1 cellular context compared by ENCODE assay signal in the genomic region with DNA sequence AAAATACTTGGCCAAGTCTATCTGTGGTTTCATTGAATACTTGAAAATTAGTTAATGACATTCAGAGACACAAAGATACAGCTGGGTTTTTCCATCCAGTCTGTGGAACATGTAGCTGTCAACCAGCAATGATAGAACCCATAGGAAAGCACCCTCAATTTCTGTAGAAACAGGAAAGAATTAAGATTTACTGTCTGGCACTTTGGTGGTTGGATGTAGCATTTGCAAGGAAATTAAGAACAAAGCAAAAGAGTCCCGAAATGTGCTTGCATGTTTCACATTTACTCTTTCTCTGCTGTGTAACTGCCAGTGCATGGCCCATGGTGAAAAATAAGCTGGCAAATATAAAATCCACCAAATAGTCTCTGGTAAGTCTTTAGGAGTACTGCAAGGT.
TF ChIP-seq lines count a peak whose summit lies in the region.

No MANE protein-coding gene starts in this region.

TF ChIP-seq in GM12878, 131 proteins besides CTCF, POLR2A, EP300 and RAD21:
- TF ChIP-seq, protein P1, sequence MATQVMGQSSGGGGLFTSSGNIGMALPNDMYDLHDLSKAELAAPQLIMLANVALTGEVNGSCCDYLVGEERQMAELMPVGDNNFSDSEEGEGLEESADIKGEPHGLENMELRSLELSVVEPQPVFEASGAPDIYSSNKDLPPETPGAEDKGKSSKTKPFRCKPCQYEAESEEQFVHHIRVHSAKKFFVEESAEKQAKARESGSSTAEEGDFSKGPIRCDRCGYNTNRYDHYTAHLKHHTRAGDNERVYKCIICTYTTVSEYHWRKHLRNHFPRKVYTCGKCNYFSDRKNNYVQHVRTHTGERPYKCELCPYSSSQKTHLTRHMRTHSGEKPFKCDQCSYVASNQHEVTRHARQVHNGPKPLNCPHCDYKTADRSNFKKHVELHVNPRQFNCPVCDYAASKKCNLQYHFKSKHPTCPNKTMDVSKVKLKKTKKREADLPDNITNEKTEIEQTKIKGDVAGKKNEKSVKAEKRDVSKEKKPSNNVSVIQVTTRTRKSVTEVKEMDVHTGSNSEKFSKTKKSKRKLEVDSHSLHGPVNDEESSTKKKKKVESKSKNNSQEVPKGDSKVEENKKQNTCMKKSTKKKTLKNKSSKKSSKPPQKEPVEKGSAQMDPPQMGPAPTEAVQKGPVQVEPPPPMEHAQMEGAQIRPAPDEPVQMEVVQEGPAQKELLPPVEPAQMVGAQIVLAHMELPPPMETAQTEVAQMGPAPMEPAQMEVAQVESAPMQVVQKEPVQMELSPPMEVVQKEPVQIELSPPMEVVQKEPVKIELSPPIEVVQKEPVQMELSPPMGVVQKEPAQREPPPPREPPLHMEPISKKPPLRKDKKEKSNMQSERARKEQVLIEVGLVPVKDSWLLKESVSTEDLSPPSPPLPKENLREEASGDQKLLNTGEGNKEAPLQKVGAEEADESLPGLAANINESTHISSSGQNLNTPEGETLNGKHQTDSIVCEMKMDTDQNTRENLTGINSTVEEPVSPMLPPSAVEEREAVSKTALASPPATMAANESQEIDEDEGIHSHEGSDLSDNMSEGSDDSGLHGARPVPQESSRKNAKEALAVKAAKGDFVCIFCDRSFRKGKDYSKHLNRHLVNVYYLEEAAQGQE (IDR thresholded peaks at IDR 0.05; ENCODE audit: low read depth, low read length), result no peak
- TF ChIP-seq, protein P2, sequence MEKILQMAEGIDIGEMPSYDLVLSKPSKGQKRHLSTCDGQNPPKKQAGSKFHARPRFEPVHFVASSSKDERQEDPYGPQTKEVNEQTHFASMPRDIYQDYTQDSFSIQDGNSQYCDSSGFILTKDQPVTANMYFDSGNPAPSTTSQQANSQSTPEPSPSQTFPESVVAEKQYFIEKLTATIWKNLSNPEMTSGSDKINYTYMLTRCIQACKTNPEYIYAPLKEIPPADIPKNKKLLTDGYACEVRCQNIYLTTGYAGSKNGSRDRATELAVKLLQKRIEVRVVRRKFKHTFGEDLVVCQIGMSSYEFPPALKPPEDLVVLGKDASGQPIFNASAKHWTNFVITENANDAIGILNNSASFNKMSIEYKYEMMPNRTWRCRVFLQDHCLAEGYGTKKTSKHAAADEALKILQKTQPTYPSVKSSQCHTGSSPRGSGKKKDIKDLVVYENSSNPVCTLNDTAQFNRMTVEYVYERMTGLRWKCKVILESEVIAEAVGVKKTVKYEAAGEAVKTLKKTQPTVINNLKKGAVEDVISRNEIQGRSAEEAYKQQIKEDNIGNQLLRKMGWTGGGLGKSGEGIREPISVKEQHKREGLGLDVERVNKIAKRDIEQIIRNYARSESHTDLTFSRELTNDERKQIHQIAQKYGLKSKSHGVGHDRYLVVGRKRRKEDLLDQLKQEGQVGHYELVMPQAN (conservative IDR thresholded peaks at IDR 0.05), result no peak
- TF ChIP-seq TCF12 (IDR thresholded peaks at IDR 0.05; ENCODE audit: low read depth, low read length), result no peak
- no peak for TF ChIP-seq ZNF274 (IDR thresholded peaks at IDR 0.05; ENCODE audit: insufficient read depth, insufficient read length)
- TF ChIP-seq CBX3 (IDR thresholded peaks at IDR 0.05; ENCODE audit: borderline replicate concordance, low read depth), result no peak
- no peak for TF ChIP-seq CHD4 (IDR thresholded peaks at IDR 0.05)
- no peak for TF ChIP-seq GATAD2B (conservative IDR thresholded peaks at IDR 0.05; ENCODE audit: low read depth)
- TF ChIP-seq CBX5 (IDR thresholded peaks at IDR 0.05; ENCODE audit: low read depth), result no peak
- TF ChIP-seq STAT3 (IDR thresholded peaks at IDR 0.05; ENCODE audit: low read depth, low read length), result peak; percentile 39; the same call in 1 of the 2 replicates
- TF ChIP-seq RUNX3 (IDR thresholded peaks at IDR 0.05; ENCODE audit: low read length), result no peak
- TF ChIP-seq TCF3 (IDR thresholded peaks at IDR 0.05; ENCODE audit: borderline replicate concordance, insufficient read depth, low read depth, low read length), result no peak
- no peak for TF ChIP-seq ZNF687 (IDR thresholded peaks at IDR 0.05)
- no peak for TF ChIP-seq ZZZ3 (IDR thresholded peaks at IDR 0.05; ENCODE audit: control insufficient read depth, insufficient read length, low read depth)
- peak; percentile 49 for TF ChIP-seq MTA2 (IDR thresholded peaks at IDR 0.05; ENCODE audit: low read depth)
- no peak for TF ChIP-seq YBX1 (IDR thresholded peaks at IDR 0.05)
- no peak for TF ChIP-seq ZBED1 (IDR thresholded peaks at IDR 0.05; ENCODE audit: borderline replicate concordance)
- no peak for TF ChIP-seq HDAC2 (IDR thresholded peaks at IDR 0.05)
- TF ChIP-seq ZNF217 (IDR thresholded peaks at IDR 0.05), result no peak
- no peak for TF ChIP-seq NR2C2 (IDR thresholded peaks at IDR 0.05; ENCODE audit: borderline replicate concordance, control insufficient read depth, insufficient read length, low read depth)
- no peak for TF ChIP-seq NR2F1 (conservative IDR thresholded peaks at IDR 0.05)
- TF ChIP-seq GABPA (IDR thresholded peaks at IDR 0.05; ENCODE audit: low read depth), result no peak
- TF ChIP-seq IKZF1 (conservative IDR thresholded peaks at IDR 0.05), result peak; percentile 32; the same call in 1 of the 2 replicates
- no peak for TF ChIP-seq FOXK2 (IDR thresholded peaks at IDR 0.05)
- TF ChIP-seq BRCA1 (IDR thresholded peaks at IDR 0.05; ENCODE audit: low read depth, low read length), result no peak
- TF ChIP-seq HSF1 (IDR thresholded peaks at IDR 0.05; ENCODE audit: low read depth, low read length), result no peak
- no peak for TF ChIP-seq SREBF2 (IDR thresholded peaks at IDR 0.05; ENCODE audit: low read length)
- TF ChIP-seq, protein P3, sequence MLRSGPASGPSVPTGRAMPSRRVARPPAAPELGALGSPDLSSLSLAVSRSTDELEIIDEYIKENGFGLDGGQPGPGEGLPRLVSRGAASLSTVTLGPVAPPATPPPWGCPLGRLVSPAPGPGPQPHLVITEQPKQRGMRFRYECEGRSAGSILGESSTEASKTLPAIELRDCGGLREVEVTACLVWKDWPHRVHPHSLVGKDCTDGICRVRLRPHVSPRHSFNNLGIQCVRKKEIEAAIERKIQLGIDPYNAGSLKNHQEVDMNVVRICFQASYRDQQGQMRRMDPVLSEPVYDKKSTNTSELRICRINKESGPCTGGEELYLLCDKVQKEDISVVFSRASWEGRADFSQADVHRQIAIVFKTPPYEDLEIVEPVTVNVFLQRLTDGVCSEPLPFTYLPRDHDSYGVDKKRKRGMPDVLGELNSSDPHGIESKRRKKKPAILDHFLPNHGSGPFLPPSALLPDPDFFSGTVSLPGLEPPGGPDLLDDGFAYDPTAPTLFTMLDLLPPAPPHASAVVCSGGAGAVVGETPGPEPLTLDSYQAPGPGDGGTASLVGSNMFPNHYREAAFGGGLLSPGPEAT (IDR thresholded peaks at IDR 0.05; ENCODE audit: low read depth), result peak; percentile 42; the same call in 1 of the 2 replicates
- TF ChIP-seq ZNF207 (IDR thresholded peaks at IDR 0.05; ENCODE audit: borderline replicate concordance), result no peak
- TF ChIP-seq CBFB (IDR thresholded peaks at IDR 0.05; ENCODE audit: low read depth), result no peak
- TF ChIP-seq SKIL (IDR thresholded peaks at IDR 0.05; ENCODE audit: low read depth, poor library complexity, severe bottlenecking), result peak; percentile 90
- TF ChIP-seq HDAC6 (IDR thresholded peaks at IDR 0.05; ENCODE audit: unreplicated experiment), result no peak
- TF ChIP-seq CHD1 (IDR thresholded peaks at IDR 0.05; ENCODE audit: low read depth, low read length), result 0 out of 2 replicates have a peak, but pooled peaks have one; percentile 52
- TF ChIP-seq JUND (IDR thresholded peaks at IDR 0.05; ENCODE audit: low read depth, low read length), result no peak
